ENCODE assay signal across 16 cellular contexts in genomic region chr1:227227761-227228160, GRCh38.
"Had no signal": no experiment of that assay in that cellular context is flagged by ENCODE, and none has a peak within 500 bp of the region (broad histone marks: within the 10 kb centered on the region; RNA-seq: fewer than 3 reads in every experiment).

No MANE protein-coding gene starts in this region.

- DNase-seq: effector memory CD4-positive, alpha-beta T cell; heart left ventricle; hippocampal formation; mesendoderm; naive B cell; occipital lobe; pancreas; right cardiac atrium; small intestine; stimulated activated CD4-positive, alpha-beta T cell treated with anti-CD3 and anti-CD28 coated beads, Interleukin-12 subunit alpha, Interleukin-12 subunit beta, amount 100 ng/mL, for 4 hours; stimulated activated naive CD4-positive, alpha-beta T cell; stomach; substantia nigra; transverse colon had no signal

- H3K27ac ChIP-seq: heart left ventricle, pancreas, stomach, thoracic aorta, transverse colon had no signal

- FAIRE-seq: frontal cortex, pancreas, small intestine had no signal

- H3K9me3 ChIP-seq: heart left ventricle, pancreas, stomach, thoracic aorta, transverse colon had no signal

- H3K4me3 ChIP-seq: heart left ventricle, pancreas, stomach, thoracic aorta, transverse colon had no signal

- H3K36me3 ChIP-seq: heart left ventricle, pancreas, thoracic aorta, transverse colon had no signal

- H3K27me3 ChIP-seq: heart left ventricle, pancreas, stomach, transverse colon had no signal

- ATAC-seq: heart left ventricle, pancreas, right cardiac atrium had no signal
